Comparison of ENCODE assay signal across 8 cellular contexts in genomic region chr2:42493885-42494433, GRCh38. TPM values are rescaled to one million over a fixed set of nuclear protein-coding genes. Genes with fewer than 3 reads are reported as not detected.
DNase-seq lines count a peak whose midpoint lies in the region; ATAC-seq and TF ChIP-seq lines count a peak whose summit lies in the region.

TSS of gene KCNG3 (minus strand) at chr2:42493982. CDS start at chr2:42493501, 481 bp downstream.

- peaks cover 7 to 8% of the 10 kb centered on the region in 2 donors for H3K4me1 Mint-ChIP-seq in natural killer cell

- intact Hi-C loops in natural killer cell (cut with micrococcal nuclease) = no loop called here

- peak; percentile 69 for ATAC-seq in HG03342 (IDR thresholded peaks at IDR 0.05; ENCODE audit: unreplicated experiment)
- ATAC-seq in natural killer cell = peak; percentile 64 to 82 (median 81)

- peaks cover 26 to 58% of the 10 kb centered on the region in 2 donors for H3K27me3 Mint-ChIP-seq in natural killer cell (ENCODE audit: low read depth in 2 of 2)

- DNase-seq in NCI-H2081 (lab: John Stamatoyannopoulos, UW) = peak; percentile 85 to 88
- no peak for DNase-seq in NCI-H2081 treated with DMSO at 0.1 percent for 48 hours (lab: John Stamatoyannopoulos, UW)
- peak; percentile 19 for DNase-seq in NCI-H748 treated with DMSO at 0.1 percent for 48 hours (lab: John Stamatoyannopoulos, UW)
- peak; percentile 82 for DNase-seq in activated CD8-positive, alpha-beta memory T cell treated with anti-CD3 and anti-CD28 coated beads, Interleukin-2, amount 50 U/mL, for 48 hours
- peak; percentile 52 to 57 for DNase-seq in erythroblast (lab: John Stamatoyannopoulos, UW)
- DNase-seq in natural killer cell = peak; percentile 38
- peak; percentile 5 for DNase-seq in stromal cell of bone marrow (ENCODE audit: low read depth)

- TF ChIP-seq POLR2A in erythroblast (IDR thresholded peaks at IDR 0.05; ENCODE audit: low read length) = no peak

- H3K4me3 Mint-ChIP-seq in natural killer cell = peak within 1 kb of the TSS; percentile 96

- H3K27ac Mint-ChIP-seq in natural killer cell = peak within 1 kb of the TSS in 1 of 2 donors; percentile 41

- H3K9me3 Mint-ChIP-seq in natural killer cell = no peaks in the 10 kb centered on the region

- H3K36me3 Mint-ChIP-seq in natural killer cell = no peaks in the 10 kb centered on the region

- no peak for TF ChIP-seq CTCF in natural killer cell (IDR thresholded peaks at IDR 0.05)

RNA-seq across cellular contexts. Expression of gene KCNG3, which starts in this region (rescaled TPM):
- not detected for total RNA-seq in natural killer cell

Comparison
In these comparisons a context has a peak if more than half of its experiments do, and no peak if none do; other contexts are left out.
1. Peak in DNase-seq and ATAC-seq in natural killer cell; RNA of the gene not detected or under 1 TPM.